1 cellular context compared by ENCODE assay signal in the genomic region with DNA sequence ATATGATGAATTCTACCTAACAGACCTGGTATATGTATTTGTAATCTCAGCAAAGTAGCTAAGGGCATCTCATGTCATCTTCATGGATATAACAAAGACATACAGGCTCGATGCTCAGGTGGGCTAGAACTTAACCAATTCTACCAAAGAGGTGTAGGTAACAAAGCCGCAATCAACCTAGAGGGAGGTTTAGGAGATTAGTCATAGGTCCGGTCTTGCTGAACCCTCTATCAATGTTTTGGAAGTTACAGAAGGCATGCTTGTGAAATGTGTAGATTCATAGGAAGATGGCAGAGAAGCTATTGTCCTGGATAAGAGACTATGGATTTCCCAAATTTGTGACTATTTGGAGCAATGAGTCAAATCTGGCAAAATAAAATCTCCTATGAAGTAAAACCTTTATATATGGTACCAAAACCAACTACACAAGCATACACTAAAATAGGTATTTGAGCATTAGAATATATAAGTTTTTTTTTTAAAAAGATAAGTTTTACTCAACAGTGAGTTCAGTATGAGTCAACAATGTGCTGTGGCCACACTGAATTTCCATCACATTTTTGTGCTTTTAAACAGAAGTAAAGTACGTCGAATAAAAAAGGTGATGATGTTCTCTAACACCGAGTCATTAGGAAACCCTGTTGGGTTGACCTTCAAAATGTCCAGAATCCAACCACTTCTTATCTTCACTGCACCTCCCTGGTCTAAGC.
TF ChIP-seq lines count a peak whose summit lies in the region.

No MANE protein-coding gene starts in this region.

TF ChIP-seq in GM23338, 12 proteins besides CTCF, POLR2A, EP300 and RAD21 (continued from another document):
- TF ChIP-seq ZNF462 (CRISPR knock-in tag; IDR thresholded peaks at IDR 0.05) = no peak
- TF ChIP-seq EZH2 (IDR thresholded peaks at IDR 0.05; ENCODE audit: low read depth, unreplicated experiment) = no peak
- no peak for TF ChIP-seq ZNF114 (CRISPR knock-in tag; IDR thresholded peaks at IDR 0.05)
- no peak for TF ChIP-seq JUNB (IDR thresholded peaks at IDR 0.05; ENCODE audit: unreplicated experiment)
- TF ChIP-seq ETS1 (IDR thresholded peaks at IDR 0.05) = no peak
